27 cellular contexts compared by ENCODE assay signal in genomic region chr5:117188207-117188606, GRCh38.
"Had no signal": no experiment of that assay in that cellular context is flagged by ENCODE, and none has a peak within 500 bp of the region (broad histone marks: within the 10 kb centered on the region; RNA-seq: fewer than 3 reads in every experiment).

No MANE protein-coding gene starts in this region.

- H3K36me3 ChIP-seq: brain microvascular endothelial cell, Peyer's patch, SJSA1, WERI-Rb-1 had no signal

- ATAC-seq: activated CD4-positive, alpha-beta T cell treated with anti-CD3 and anti-CD28 coated beads for 36 hours; activated T-cell treated with anti-CD3 and anti-CD28 coated beads, Interleukin-2, amount 50 U/mL, for 72 hours; SK-N-SH treated with all-trans-retinoic acid at 6 μM for 48 hours; T-cell had no signal

- DNase-seq: activated CD4-positive, alpha-beta memory T cell treated with anti-CD3 and anti-CD28 coated beads, Interleukin-2, amount 10 ng/mL, durations not matched to agents 7 days and 5 days; activated CD4-positive, alpha-beta T cell treated with anti-CD3 and anti-CD28 coated beads for 36 hours; activated CD4-positive, alpha-beta T cell treated with anti-CD3 and anti-CD28 coated beads, Interleukin-2, amount 50 U/mL, for 1 hour; activated CD8-positive, alpha-beta memory T cell treated with anti-CD3 and anti-CD28 coated beads, Interleukin-2, amount 50 U/mL, for 4 hours; activated gamma-delta T cell treated with Interleukin-2 at 50 U/mL for 16 hours; activated naive CD4-positive, alpha-beta T cell treated with anti-CD3 and anti-CD28 coated beads, Interleukin-2, amount 10 ng/mL, durations not matched to agents 7 days and 5 days; activated naive CD8-positive, alpha-beta T cell treated with anti-CD3 and anti-CD28 coated beads for 36 hours; activated T-cell treated with anti-CD3 and anti-CD28 coated beads, Interleukin-2, amount 50 U/mL, for 72 hours; brain microvascular endothelial cell; caudate nucleus; MM.1S; NCI-H1105 treated with DMSO at 0.1 percent for 48 hours; NCI-H1436 treated with DMSO at 0.1 percent for 48 hours; NCI-H1930; NCI-H2171; NCI-H226; NCI-H510A; NCI-H526 treated with DMSO at 0.1 percent for 48 hours; NK-92 treated with Interleukin-12 subunit alpha and Interleukin-12 subunit beta, amount 100 ng/mL, for 24 hours; Peyer's patch; Right ventricle myocardium superior; T-cell; T-helper 2 cell; T1000; WERI-Rb-1 had no signal

- H3K4me3 ChIP-seq: Peyer's patch, SJSA1 had no signal

- H3K27me3 ChIP-seq: brain microvascular endothelial cell, Peyer's patch, SJSA1 had no signal
